In genomic region chrX:15761564-15762191, GRCh38 we compare ENCODE assay signal across 8 cellular contexts. TPM values are rescaled to one million over a fixed set of nuclear protein-coding genes. Genes with fewer than 3 reads are reported as not detected.
DNase-seq lines count a peak whose midpoint lies in the region; ATAC-seq, FAIRE-seq and TF ChIP-seq lines count a peak whose summit lies in the region.

No MANE protein-coding gene starts in this region.

- H3K4me1 Mint-ChIP-seq in activated CD4-positive, alpha-beta T cell treated with anti-CD3 and anti-CD28 coated beads, Interleukin-2, amount 10 ng/mL, durations not matched to agents 7 days and 5 days = peaks cover 30% of the 10 kb centered on the region
- no peaks in the 10 kb centered on the region for H3K4me1 Mint-ChIP-seq in progenitor cell of endocrine pancreas (ENCODE audit: low read depth)

- no peaks in the 10 kb centered on the region for H3F3A ChIP-seq in DOHH2 (ENCODE audit: control insufficient read depth, insufficient read depth)

- H3K9me3 Mint-ChIP-seq in activated CD4-positive, alpha-beta T cell treated with anti-CD3 and anti-CD28 coated beads, Interleukin-2, amount 10 ng/mL, durations not matched to agents 7 days and 5 days = no peaks in the 10 kb centered on the region
- no peaks in the 10 kb centered on the region for H3K9me3 Mint-ChIP-seq in progenitor cell of endocrine pancreas (ENCODE audit: low read depth)

- POLR2A ChIA-PET in A549 (lab: Yijun Ruan, JAX) = no interaction called here
- POLR2A ChIA-PET in activated CD4-positive, alpha-beta T cell treated with anti-CD3 and anti-CD28 coated beads, Interleukin-2, amount 10 ng/mL, durations not matched to agents 7 days and 5 days (lab: Charles Lee) = no interaction called here

- H3K9ac ChIP-seq in Karpas-422 (ENCODE audit: low read length) = no peak overlapping the region

- no peak overlapping the region for H3K4me2 ChIP-seq in A549
- H3K4me2 ChIP-seq in DOHH2 (ENCODE audit: low read length) = no peak overlapping the region
- H3K4me2 ChIP-seq in Karpas-422 (ENCODE audit: low read depth, low read length, poor library complexity, severe bottlenecking) = no peak overlapping the region

- no peaks in the 10 kb centered on the region for H4K20me1 ChIP-seq in DOHH2 (ENCODE audit: control insufficient read depth, insufficient read depth, low read depth, low read length)
- no peaks in the 10 kb centered on the region for H4K20me1 ChIP-seq in Karpas-422 (ENCODE audit: insufficient read depth, low read depth, low read length)

- TF ChIP-seq CTCF in A549 (IDR thresholded peaks at IDR 0.05) = peak; percentile 59
- TF ChIP-seq CTCF in DOHH2 (IDR thresholded peaks at IDR 0.05; ENCODE audit: low read depth, low read length, poor library complexity, severe bottlenecking) = peak; percentile 58
- TF ChIP-seq CTCF in progenitor cell of endocrine pancreas (IDR thresholded peaks at IDR 0.05; ENCODE audit: unreplicated experiment) = peak; percentile 76

- H3K79me2 ChIP-seq in DOHH2 (ENCODE audit: control insufficient read depth, low read length) (no peaks in the 10 kb centered on the region), Karpas-422 (ENCODE audit: low read length) (no peaks in the 10 kb centered on the region)

- H3K4me3 Mint-ChIP-seq in activated CD4-positive, alpha-beta T cell treated with anti-CD3 and anti-CD28 coated beads, Interleukin-2, amount 10 ng/mL, durations not matched to agents 7 days and 5 days = no peak overlapping the region
- no peak overlapping the region for H3K4me3 Mint-ChIP-seq in progenitor cell of endocrine pancreas (ENCODE audit: low read depth)

- H3K36me3 ChIP-seq in DOHH2 (ENCODE audit: control insufficient read depth, low read length) (no peaks in the 10 kb centered on the region), Karpas-422 (ENCODE audit: insufficient read depth, low read length) (no peaks in the 10 kb centered on the region)

- H3K4me1 ChIP-seq in A549 (no peaks in the 10 kb centered on the region), DOHH2 (ENCODE audit: control insufficient read depth, low read length) (no peaks in the 10 kb centered on the region), Karpas-422 (ENCODE audit: low read length) (peaks cover 16% of the 10 kb centered on the region)

- 61% methylated on average over 6 of the region's 8 CpGs for WGBS in A549 (ENCODE audit: missing lambda C conversion rate)

- peak in 1 of 2 experiments; percentile 75; a peak in 4 of 6 replicates for ATAC-seq in A549
- ATAC-seq in HG02981 (IDR thresholded peaks at IDR 0.05; ENCODE audit: unreplicated experiment) = no peak
- no peak for ATAC-seq in HG03520 (IDR thresholded peaks at IDR 0.05; ENCODE audit: unreplicated experiment)

- H3K27me3 ChIP-seq in DOHH2 (ENCODE audit: control insufficient read depth, low read length) (no peaks in the 10 kb centered on the region), Karpas-422 (ENCODE audit: low read length) (no peaks in the 10 kb centered on the region)

- DNase-seq in A549 (ENCODE audit: low read depth in 1 of 2, low spot score in 1 of 2) (peak; percentile 7 to 42), Karpas-422 (peak; percentile 78), fibroblast of gingiva (ENCODE audit: low read depth) (peak; percentile 6), progenitor cell of endocrine pancreas (ENCODE audit: low spot score, unreplicated experiment) (no peak)
- peak; percentile 40 for DNase-seq in activated CD4-positive, alpha-beta T cell treated with anti-CD3 and anti-CD28 coated beads, Interleukin-2, amount 10 ng/mL, durations not matched to agents 7 days and 5 days

- H2AFZ ChIP-seq in Karpas-422 (ENCODE audit: low read length) = no peak overlapping the region

- CTCF ChIA-PET in A549 (lab: Yijun Ruan, JAX) = interaction anchor here (1.6 kb wide), 1 partner anchor 14 kb away, joined by 4 read pairs; no protein-coding TSS in a partner anchor
- CTCF ChIA-PET in activated CD4-positive, alpha-beta T cell treated with anti-CD3 and anti-CD28 coated beads, Interleukin-2, amount 10 ng/mL, durations not matched to agents 7 days and 5 days (lab: Charles Lee) = no interaction called here

- peaks cover 5% of the 10 kb centered on the region for H3K36me3 Mint-ChIP-seq in activated CD4-positive, alpha-beta T cell treated with anti-CD3 and anti-CD28 coated beads, Interleukin-2, amount 10 ng/mL, durations not matched to agents 7 days and 5 days (ENCODE audit: low read depth)
- H3K36me3 Mint-ChIP-seq in progenitor cell of endocrine pancreas (ENCODE audit: insufficient read depth) = peaks cover 3% of the 10 kb centered on the region

- H3K9me3 ChIP-seq in A549 (no peaks in the 10 kb centered on the region), DOHH2 (ENCODE audit: control insufficient read depth, insufficient read depth, low read length) (no peaks in the 10 kb centered on the region), Karpas-422 (ENCODE audit: low read length) (no peaks in the 10 kb centered on the region)

- peak; percentile 92 for FAIRE-seq in A549 (lab: Jason Lieb, UNC)

- peak; percentile 55 to 62; a peak in 4 of 5 replicates for TF ChIP-seq RAD21 in A549 (conservative IDR thresholded peaks at IDR 0.05 in 1 of 2, IDR thresholded peaks at IDR 0.05 in 1 of 2)

- no peak for TF ChIP-seq POLR2A in A549 (IDR thresholded peaks at IDR 0.05; ENCODE audit: low read length)

- no peaks in the 10 kb centered on the region for H3K27me3 Mint-ChIP-seq in activated CD4-positive, alpha-beta T cell treated with anti-CD3 and anti-CD28 coated beads, Interleukin-2, amount 10 ng/mL, durations not matched to agents 7 days and 5 days
- peaks cover 12% of the 10 kb centered on the region for H3K27me3 Mint-ChIP-seq in progenitor cell of endocrine pancreas

- H3K4me3 ChIP-seq in A549 (no peak overlapping the region), DOHH2 (ENCODE audit: low read length) (no peak overlapping the region), Karpas-422 (ENCODE audit: low read length) (no peak overlapping the region)

- H3K9me2 ChIP-seq in DOHH2 (replicated peaks; ENCODE audit: control insufficient read depth, low read length) (no peaks in the 10 kb centered on the region), Karpas-422 (replicated peaks; ENCODE audit: insufficient read depth, low read length) (no peaks in the 10 kb centered on the region)

- no peak overlapping the region for H3K27ac ChIP-seq in A549
- no peak overlapping the region for H3K27ac ChIP-seq in DOHH2 (ENCODE audit: low read depth, low read length)
- H3K27ac ChIP-seq in Karpas-422 (ENCODE audit: low read length) = no peak overlapping the region

- H3K27ac Mint-ChIP-seq in activated CD4-positive, alpha-beta T cell treated with anti-CD3 and anti-CD28 coated beads, Interleukin-2, amount 10 ng/mL, durations not matched to agents 7 days and 5 days = no peak overlapping the region
- H3K27ac Mint-ChIP-seq in progenitor cell of endocrine pancreas = no peak overlapping the region

- TF ChIP-seq EP300 in A549 (IDR thresholded peaks at IDR 0.05) = no peak

TF ChIP-seq in A549, 52 proteins besides CTCF, POLR2A, EP300 and RAD21:
- TF ChIP-seq POLR2AphosphoS2 (conservative IDR thresholded peaks at IDR 0.05; ENCODE audit: low read length) (no peak), SMC3 (IDR thresholded peaks at IDR 0.05) (peak; percentile 31; the same call in 2 of the 3 replicates)

RNA-seq across cellular contexts. Expression of gene CA5B, which starts 23.6 kb away (rescaled TPM):
- polyA plus RNA-seq in A549 (2011; rRNA removed) = 11.3 and 12.5 TPM in 2 replicates
- polyA plus RNA-seq in A549 (2012; cell fraction: cytosol; rRNA removed) = 1.4 and 1.9 TPM in 2 replicates
- polyA plus RNA-seq in A549 (2012; cell fraction: nucleus; rRNA removed) = 1.5 and 2.1 TPM in 2 replicates
- 2.7 to 5.8 TPM (median 5.2 TPM) in 3 replicates for polyA plus RNA-seq in A549 (2017; fragmentation: RNase III; extraction: RNeasy Plus Mini Kit Qiagen cat#74134 plus additional on column Dnase treatment)
- polyA minus RNA-seq in A549 (2011; rRNA and poly(A)+ RNA removed) = 16.3 and 16.5 TPM in 2 replicates
- 11.6 and 14.1 TPM in 2 replicates for total RNA-seq in Karpas-422 (2014; rRNA removed; shearing (Covaris generic); ENCODE audit: low replicate concordance)
- 10 to 100 TPM; 23.0 to 24.4 TPM for total RNA-seq in activated CD4-positive, alpha-beta T cell treated with anti-CD3 and anti-CD28 coated beads, Interleukin-2, amount 10 ng/mL, durations not matched to agents 7 days and 5 days
- total RNA-seq in progenitor cell of endocrine pancreas = 9.3 and 9.7 TPM in 2 replicates

RNA-seq across cellular contexts. Expression of gene ZRSR2, which starts 28.6 kb away (rescaled TPM):
- polyA plus RNA-seq in A549 (2011; rRNA removed) = 8.5 and 10.5 TPM in 2 replicates
- 3.7 and 4.3 TPM in 2 replicates for polyA plus RNA-seq in A549 (2012; cell fraction: cytosol; rRNA removed)
- polyA plus RNA-seq in A549 (2012; cell fraction: nucleus; rRNA removed) = 3.6 and 7.6 TPM in 2 replicates
- polyA plus RNA-seq in A549 (2017; fragmentation: RNase III; extraction: RNeasy Plus Mini Kit Qiagen cat#74134 plus additional on column Dnase treatment) = 11.0 to 12.0 TPM (median 11.7 TPM) in 3 replicates
- polyA minus RNA-seq in A549 (2011; rRNA and poly(A)+ RNA removed) = 1.6 and 3.1 TPM in 2 replicates
- total RNA-seq in Karpas-422 (2014; rRNA removed; shearing (Covaris generic); ENCODE audit: low replicate concordance) = 13.4 and 18.3 TPM in 2 replicates
- total RNA-seq in activated CD4-positive, alpha-beta T cell treated with anti-CD3 and anti-CD28 coated beads, Interleukin-2, amount 10 ng/mL, durations not matched to agents 7 days and 5 days = 10 to 100 TPM; 16.5 to 17.2 TPM
- 19.3 and 24.5 TPM in 2 replicates for total RNA-seq in progenitor cell of endocrine pancreas
